Comparison of ENCODE assay signal across 10 cellular contexts in genomic region chr21:36288651-36289243, GRCh38. TPM values are rescaled to one million over a fixed set of nuclear protein-coding genes. Genes with fewer than 3 reads are reported as not detected.
DNase-seq lines count a peak whose midpoint lies in the region; ATAC-seq and TF ChIP-seq lines count a peak whose summit lies in the region.
"Had no signal": no experiment of that assay in that cellular context is flagged by ENCODE, and none has a peak within 500 bp of the region (broad histone marks: within the 10 kb centered on the region; RNA-seq: fewer than 3 reads in every experiment).

No MANE protein-coding gene starts in this region.

- no peak for ATAC-seq in HG03378 (IDR thresholded peaks at IDR 0.05; ENCODE audit: unreplicated experiment)
- ATAC-seq: sciatic nerve had no signal

- no peaks in the 10 kb centered on the region for H3K9me3 Mint-ChIP-seq in activated naive CD4-positive, alpha-beta T cell treated with anti-CD3 and anti-CD28 coated beads for 36 hours
- H3K9me3 Mint-ChIP-seq in T-helper 2 cell treated with Interferon-gamma antibody and Interleukin-4, amounts not matched to agents 5 μg/mL and 100 μg/mL, for 36 hours: no peaks in the 10 kb centered on the region

- 45% methylated on average over 8 of the region's 8 CpGs for WGBS in urinary bladder

- H3K4me3 ChIP-seq in fibroblast of villous mesenchyme (ENCODE audit: low read depth, low read length) (peak overlapping the region; percentile 45), urinary bladder (ENCODE audit: low read depth, low read length) (no peak overlapping the region)
- H3K4me3 ChIP-seq: left ventricle myocardium inferior had no signal

- no peak for DNase-seq in activated naive CD4-positive, alpha-beta T cell treated with anti-CD3 and anti-CD28 coated beads for 36 hours
- DNase-seq in activated naive CD4-positive, alpha-beta T cell treated with Interleukin-2 at 50 U/mL for 16 hours: no peak
- no peak for DNase-seq in T-helper 2 cell treated with Interferon-gamma antibody and Interleukin-4, amounts not matched to agents 5 μg/mL and 100 μg/mL, for 36 hours (ENCODE audit: low spot score)
- DNase-seq in fibroblast of villous mesenchyme (ENCODE audit: low read depth): peak; percentile 64
- no peak for DNase-seq in NCI-H774 (lab: John Stamatoyannopoulos, UW)
- no peak for DNase-seq in 8988T
- DNase-seq: left ventricle myocardium inferior had no signal

- no peaks in the 10 kb centered on the region for H3K27me3 Mint-ChIP-seq in activated naive CD4-positive, alpha-beta T cell treated with anti-CD3 and anti-CD28 coated beads for 36 hours (ENCODE audit: low read depth)
- no peaks in the 10 kb centered on the region for H3K27me3 Mint-ChIP-seq in T-helper 2 cell treated with Interferon-gamma antibody and Interleukin-4, amounts not matched to agents 5 μg/mL and 100 μg/mL, for 36 hours (ENCODE audit: low read depth)

- peak overlapping the region; percentile 23 for H3K27ac ChIP-seq in urinary bladder (ENCODE audit: low read depth)

- no peaks in the 10 kb centered on the region for H3K4me1 ChIP-seq in urinary bladder (ENCODE audit: insufficient read depth)
- H3K4me1 ChIP-seq: left ventricle myocardium inferior had no signal

- H3K36me3 ChIP-seq in urinary bladder (ENCODE audit: insufficient read depth): no peaks in the 10 kb centered on the region

- CTCF ChIA-PET in activated naive CD4-positive, alpha-beta T cell treated with anti-CD3 and anti-CD28 coated beads for 36 hours (lab: Charles Lee): interaction anchor here (0.6 to 3.4 kb wide), 11 partner anchors 9 to 699 kb away, joined by 3 to 13 read pairs (median 4); partner anchors contain the start of gene MORC3

- H3K36me3 Mint-ChIP-seq in activated naive CD4-positive, alpha-beta T cell treated with anti-CD3 and anti-CD28 coated beads for 36 hours (ENCODE audit: low read depth): peaks cover 13% of the 10 kb centered on the region
- peaks cover 24% of the 10 kb centered on the region for H3K36me3 Mint-ChIP-seq in T-helper 2 cell treated with Interferon-gamma antibody and Interleukin-4, amounts not matched to agents 5 μg/mL and 100 μg/mL, for 36 hours (ENCODE audit: low read depth)

- H3K27ac Mint-ChIP-seq in activated naive CD4-positive, alpha-beta T cell treated with anti-CD3 and anti-CD28 coated beads for 36 hours: peak overlapping the region; percentile 91
- H3K27ac Mint-ChIP-seq in T-helper 2 cell treated with Interferon-gamma antibody and Interleukin-4, amounts not matched to agents 5 μg/mL and 100 μg/mL, for 36 hours: peak overlapping the region; percentile 88

- peaks cover 24% of the 10 kb centered on the region for H3K4me1 Mint-ChIP-seq in activated naive CD4-positive, alpha-beta T cell treated with anti-CD3 and anti-CD28 coated beads for 36 hours (ENCODE audit: low read depth)
- H3K4me1 Mint-ChIP-seq in T-helper 2 cell treated with Interferon-gamma antibody and Interleukin-4, amounts not matched to agents 5 μg/mL and 100 μg/mL, for 36 hours (ENCODE audit: low read depth): peaks cover 18% of the 10 kb centered on the region

- TF ChIP-seq CTCF in fibroblast of villous mesenchyme (IDR thresholded peaks at IDR 0.05; ENCODE audit: insufficient read depth, low read depth, low read length): no peak

- intact Hi-C loops in activated naive CD4-positive, alpha-beta T cell treated with anti-CD3 and anti-CD28 coated beads for 36 hours (cut with micrococcal nuclease): loop anchor here (1.0 to 2.0 kb wide), 6 partner anchors 10 to 132 kb away; partner anchors contain the start of genes CHAF1B, DOP1B and MORC3

- H3K4me3 Mint-ChIP-seq in activated naive CD4-positive, alpha-beta T cell treated with anti-CD3 and anti-CD28 coated beads for 36 hours: peak overlapping the region; percentile 48
- H3K4me3 Mint-ChIP-seq in T-helper 2 cell treated with Interferon-gamma antibody and Interleukin-4, amounts not matched to agents 5 μg/mL and 100 μg/mL, for 36 hours: peak overlapping the region; percentile 62

RNA-seq across cellular contexts. Expression of gene MORC3, which starts 31.2 kb away (rescaled TPM):
- total RNA-seq in activated naive CD4-positive, alpha-beta T cell treated with anti-CD3 and anti-CD28 coated beads for 36 hours: 10 to 100 TPM; 26.7 to 28.6 TPM
- total RNA-seq in fibroblast of villous mesenchyme (39.0 and 56.1 TPM in 2 replicates), urinary bladder (130 TPM)
- polyA plus RNA-seq in urinary bladder: 21.4 TPM
